ENCODE assay signal across 19 cellular contexts in genomic region chr9:134469041-134469875, GRCh38.
DNase-seq lines count a peak whose midpoint lies in the region; ATAC-seq and TF ChIP-seq lines count a peak whose summit lies in the region.
"Had no signal": no experiment of that assay in that cellular context is flagged by ENCODE, and none has a peak within 500 bp of the region (broad histone marks: within the 10 kb centered on the region; RNA-seq: fewer than 3 reads in every experiment).

No MANE protein-coding gene starts in this region.

- no peak overlapping the region for H3K4me3 ChIP-seq in fibroblast of villous mesenchyme (ENCODE audit: low read depth, low read length)
- H3K4me3 ChIP-seq in upper lobe of right lung, result no peak overlapping the region
- H3K4me3 ChIP-seq: breast epithelium had no signal

- no peak overlapping the region for H3K27ac Mint-ChIP-seq in activated CD4-positive, alpha-beta T cell treated with anti-CD3 and anti-CD28 coated beads for 36 hours
- H3K27ac Mint-ChIP-seq: HFFc6, T-cell, WTC11 had no signal

- no peaks in the 10 kb centered on the region for H3K36me3 Mint-ChIP-seq in activated CD4-positive, alpha-beta T cell treated with anti-CD3 and anti-CD28 coated beads for 36 hours (ENCODE audit: low read depth)
- H3K36me3 Mint-ChIP-seq: T-cell, WTC11 had no signal

- intact Hi-C loops in upper lobe of right lung (cut with DNase I), result no loop called here
- intact Hi-C loops in activated CD4-positive, alpha-beta T cell treated with anti-CD3 and anti-CD28 coated beads for 36 hours (cut with DNase I, micrococcal nuclease), result no loop called here

- no peaks in the 10 kb centered on the region for H3K9me3 Mint-ChIP-seq in activated CD4-positive, alpha-beta T cell treated with anti-CD3 and anti-CD28 coated beads for 36 hours (ENCODE audit: low read depth)
- H3K9me3 Mint-ChIP-seq: HFFc6, T-cell, WTC11 had no signal

- no peaks in the 10 kb centered on the region for H3K9me3 ChIP-seq in upper lobe of right lung
- H3K9me3 ChIP-seq: BE2C, breast epithelium had no signal

- H3K27ac ChIP-seq in upper lobe of right lung, result no peak overlapping the region
- H3K27ac ChIP-seq in caudate nucleus (ENCODE audit: low read depth, low read length), result no peak overlapping the region

- ATAC-seq in upper lobe of right lung (peak; percentile 88), HG03025 (IDR thresholded peaks at IDR 0.05; ENCODE audit: low FRiP score, unreplicated experiment) (no peak), GM18517 (IDR thresholded peaks at IDR 0.05; ENCODE audit: unreplicated experiment) (no peak)
- no peak for ATAC-seq in activated CD4-positive, alpha-beta T cell treated with anti-CD3 and anti-CD28 coated beads for 36 hours
- ATAC-seq: T-cell, WTC11 had no signal

- H3K27me3 Mint-ChIP-seq in activated CD4-positive, alpha-beta T cell treated with anti-CD3 and anti-CD28 coated beads for 36 hours, result no peaks in the 10 kb centered on the region
- H3K27me3 Mint-ChIP-seq: T-cell had no signal

- no peaks in the 10 kb centered on the region for H3K27me3 ChIP-seq in upper lobe of right lung
- H3K27me3 ChIP-seq: BE2C, breast epithelium had no signal

- H3K4me1 Mint-ChIP-seq in activated CD4-positive, alpha-beta T cell treated with anti-CD3 and anti-CD28 coated beads for 36 hours, result no peaks in the 10 kb centered on the region
- H3K4me1 Mint-ChIP-seq: T-cell, WTC11 had no signal

- CTCF ChIA-PET in activated CD4-positive, alpha-beta T cell treated with anti-CD3 and anti-CD28 coated beads for 36 hours (lab: Charles Lee), result no interaction called here

- no peak for TF ChIP-seq CTCF in fibroblast of villous mesenchyme (IDR thresholded peaks at IDR 0.05; ENCODE audit: insufficient read depth, low read depth, low read length)
- no peak for TF ChIP-seq CTCF in upper lobe of right lung (IDR thresholded peaks at IDR 0.05)

- H3K4me1 ChIP-seq in upper lobe of right lung, result peaks cover 10% of the 10 kb centered on the region
- H3K4me1 ChIP-seq: BE2C, breast epithelium had no signal

- POLR2A ChIA-PET in activated CD4-positive, alpha-beta T cell treated with anti-CD3 and anti-CD28 coated beads for 36 hours (lab: Charles Lee), result no interaction called here

- DNase-seq in NCI-H226, result peak; percentile 6
- peak; percentile 78 for DNase-seq in fibroblast of villous mesenchyme (ENCODE audit: low read depth)
- peak; percentile 69 for DNase-seq in mucosa of gallbladder (ENCODE audit: low spot score)
- DNase-seq in upper lobe of right lung, result peak; percentile 84
- no peak for DNase-seq in activated CD4-positive, alpha-beta T cell treated with anti-CD3 and anti-CD28 coated beads for 36 hours
- no peak for DNase-seq in caudate nucleus (lab: John Stamatoyannopoulos, UW)
- DNase-seq: BE2C; DND-41; effector memory CD4-positive, alpha-beta T cell; HFFc6; KG1; NCI-H1694; NCI-H526; stimulated activated CD4-positive, alpha-beta T cell treated with anti-CD3 and anti-CD28 coated beads, Interleukin-4, amount 100 ng/mL, for 4 hours; T-cell had no signal

- no peak overlapping the region for H3K4me3 Mint-ChIP-seq in activated CD4-positive, alpha-beta T cell treated with anti-CD3 and anti-CD28 coated beads for 36 hours
- H3K4me3 Mint-ChIP-seq: HFFc6, T-cell, WTC11 had no signal

- no peaks in the 10 kb centered on the region for H3K36me3 ChIP-seq in upper lobe of right lung
- H3K36me3 ChIP-seq: BE2C, breast epithelium had no signal

Comparison
In these comparisons a context has a peak if more than half of its experiments do, and no peak if none do; other contexts are left out.
1. DNase-seq: peak in NCI-H226 (single experiment), fibroblast of villous mesenchyme (single experiment), mucosa of gallbladder (single experiment) and upper lobe of right lung (single experiment); none in activated CD4-positive, alpha-beta T cell treated with anti-CD3 and anti-CD28 coated beads for 36 hours (single experiment) and caudate nucleus (0 of 61).